In genomic region chr6:6221829-6222535, GRCh38 we compare ENCODE assay signal across 1 cellular context.
TF ChIP-seq lines count a peak whose summit lies in the region.

No MANE protein-coding gene starts in this region.

TF ChIP-seq in GM23338, 12 proteins besides CTCF, POLR2A, EP300 and RAD21 (continued from another document):
- TF ChIP-seq REST (IDR thresholded peaks at IDR 0.05; ENCODE audit: unreplicated experiment) = no peak
